38 cellular contexts compared by ENCODE assay signal in the genomic region with DNA sequence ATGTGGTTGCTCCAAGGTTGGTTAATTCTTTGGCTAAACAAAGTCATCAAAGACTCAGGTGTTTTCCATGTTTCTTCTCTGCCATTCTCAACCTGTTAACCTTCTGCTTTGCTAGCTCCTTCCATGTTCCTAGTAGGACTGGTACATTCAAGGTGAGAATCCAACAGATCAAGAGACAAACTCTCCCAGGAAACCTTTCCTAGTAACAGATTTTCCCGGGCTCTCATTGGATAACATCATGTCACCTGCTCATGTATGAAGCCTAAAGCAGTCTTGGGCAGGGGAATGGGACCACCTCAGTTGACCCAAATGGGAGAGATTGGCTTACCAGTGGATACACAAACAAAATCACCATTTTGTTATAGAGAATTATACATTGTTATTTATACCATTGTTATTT. TPM values are rescaled to one million over a fixed set of nuclear protein-coding genes. Genes with fewer than 3 reads are reported as not detected.
"Had no signal": no experiment of that assay in that cellular context is flagged by ENCODE, and none has a peak within 500 bp of the region (broad histone marks: within the 10 kb centered on the region; RNA-seq: fewer than 3 reads in every experiment).

No MANE protein-coding gene starts in this region.

- H3K4me3 Mint-ChIP-seq: activated naive CD4-positive, alpha-beta T cell treated with anti-CD3 and anti-CD28 coated beads for 36 hours; activated naive CD4-positive, alpha-beta T cell treated with anti-CD3 and anti-CD28 coated beads, Interleukin-2, amount 10 ng/mL, durations not matched to agents 7 days and 5 days; activated naive CD4-positive, alpha-beta T cell treated with anti-CD3 and anti-CD28 coated beads, Interleukin-2, amount 50 U/mL, for 24 hours; activated naive CD8-positive, alpha-beta T cell; activated naive CD8-positive, alpha-beta T cell treated with anti-CD3 and anti-CD28 coated beads for 36 hours; activated naive CD8-positive, alpha-beta T cell treated with anti-CD3 and anti-CD28 coated beads, Interleukin-2, amount 10 ng/mL, durations not matched to agents 7 days and 5 days; activated naive CD8-positive, alpha-beta T cell treated with anti-CD3 and anti-CD28 coated beads, Interleukin-2, amount 50 U/mL, for 24 hours; activated T-cell treated with anti-CD3 and anti-CD28 coated beads, Interleukin-2, amount 50 U/mL, for 24 hours; activated T-cell treated with anti-CD3 and anti-CD28 coated beads, Interleukin-2, amount 50 U/mL, for 4 hours; activated T-cell treated with anti-CD3 and anti-CD28 coated beads, Interleukin-2, amount 50 U/mL, for 72 hours; activated T-helper 1 cell treated with anti-CD3 and anti-CD28 coated beads, Interleukin-12 subunit alpha, Interleukin-12 subunit beta, Interleukin-2, Interleukin-4 antibody, amounts not matched to agents 30 ng/mL and 10 ng/mL and 1 ng/mL, durations not matched to agents 14 hours and 24 hours and 36 hours; activated T-helper 17 cell treated with anti-CD3 and anti-CD28 coated beads, Interleukin-2, amount 50 U/mL, for 72 hours; central memory CD8-positive, alpha-beta T cell had no signal

- H3K36me3 ChIP-seq: adrenal gland, ascending aorta, brain microvascular endothelial cell, breast epithelium had no signal

- H3K27ac Mint-ChIP-seq: activated naive CD4-positive, alpha-beta T cell treated with anti-CD3 and anti-CD28 coated beads for 36 hours; activated naive CD4-positive, alpha-beta T cell treated with anti-CD3 and anti-CD28 coated beads, Interleukin-2, amount 10 ng/mL, durations not matched to agents 7 days and 5 days; activated naive CD4-positive, alpha-beta T cell treated with anti-CD3 and anti-CD28 coated beads, Interleukin-2, amount 50 U/mL, for 24 hours; activated naive CD4-positive, alpha-beta T cell treated with anti-CD3 and anti-CD28 coated beads, Interleukin-2, amount 50 U/mL, for 72 hours; activated naive CD8-positive, alpha-beta T cell; activated naive CD8-positive, alpha-beta T cell treated with anti-CD3 and anti-CD28 coated beads for 36 hours; activated naive CD8-positive, alpha-beta T cell treated with anti-CD3 and anti-CD28 coated beads, Interleukin-2, amount 10 ng/mL, durations not matched to agents 7 days and 5 days; activated naive CD8-positive, alpha-beta T cell treated with anti-CD3 and anti-CD28 coated beads, Interleukin-2, amount 50 U/mL, for 24 hours; activated T-cell treated with anti-CD3 and anti-CD28 coated beads, Interleukin-2, amount 50 U/mL, for 24 hours; activated T-cell treated with anti-CD3 and anti-CD28 coated beads, Interleukin-2, amount 50 U/mL, for 72 hours; activated T-helper 1 cell treated with anti-CD3 and anti-CD28 coated beads, Interleukin-12 subunit alpha, Interleukin-12 subunit beta, Interleukin-2, Interleukin-4 antibody, amounts not matched to agents 30 ng/mL and 10 ng/mL and 1 ng/mL, durations not matched to agents 14 hours and 24 hours and 36 hours; activated T-helper 17 cell treated with anti-CD3 and anti-CD28 coated beads, Interleukin-2, amount 50 U/mL, for 72 hours; activated T-helper 2 cell treated with anti-CD3 and anti-CD28 coated beads, Interferon-gamma antibody, Interleukin-2, Interleukin-4, amounts not matched to agents 10 μg/mL and 5 μg/mL and 100 μg/mL, durations not matched to agents 14 hours and 24 hours and 36 hours had no signal

- H3K27me3 ChIP-seq: adrenal gland, ascending aorta, body of pancreas, brain microvascular endothelial cell, breast epithelium, cardiac muscle cell had no signal

- H3K36me3 Mint-ChIP-seq: activated naive CD4-positive, alpha-beta T cell treated with anti-CD3 and anti-CD28 coated beads, Interleukin-2, amount 10 ng/mL, durations not matched to agents 7 days and 5 days; activated naive CD4-positive, alpha-beta T cell treated with anti-CD3 and anti-CD28 coated beads, Interleukin-2, amount 50 U/mL, for 24 hours; activated naive CD4-positive, alpha-beta T cell treated with anti-CD3 and anti-CD28 coated beads, Interleukin-2, amount 50 U/mL, for 72 hours; activated naive CD8-positive, alpha-beta T cell; activated naive CD8-positive, alpha-beta T cell treated with anti-CD3 and anti-CD28 coated beads for 36 hours; activated naive CD8-positive, alpha-beta T cell treated with anti-CD3 and anti-CD28 coated beads, Interleukin-2, amount 10 ng/mL, durations not matched to agents 7 days and 5 days had no signal

- H3K4me1 ChIP-seq: adrenal gland, breast epithelium had no signal

- H3K9me3 Mint-ChIP-seq: activated naive CD4-positive, alpha-beta T cell treated with anti-CD3 and anti-CD28 coated beads, Interleukin-2, amount 10 ng/mL, durations not matched to agents 7 days and 5 days; activated naive CD4-positive, alpha-beta T cell treated with anti-CD3 and anti-CD28 coated beads, Interleukin-2, amount 50 U/mL, for 24 hours; activated naive CD8-positive, alpha-beta T cell treated with anti-CD3 and anti-CD28 coated beads for 36 hours; activated naive CD8-positive, alpha-beta T cell treated with anti-CD3 and anti-CD28 coated beads, Interleukin-2, amount 50 U/mL, for 24 hours; activated T-cell treated with anti-CD3 and anti-CD28 coated beads, Interleukin-2, amount 50 U/mL, for 24 hours; activated T-cell treated with anti-CD3 and anti-CD28 coated beads, Interleukin-2, amount 50 U/mL, for 4 hours; activated T-cell treated with anti-CD3 and anti-CD28 coated beads, Interleukin-2, amount 50 U/mL, for 72 hours; activated T-helper 1 cell treated with anti-CD3 and anti-CD28 coated beads, Interleukin-12 subunit alpha, Interleukin-12 subunit beta, Interleukin-2, Interleukin-4 antibody, amounts not matched to agents 30 ng/mL and 10 ng/mL and 1 ng/mL, durations not matched to agents 14 hours and 24 hours and 36 hours; activated T-helper 17 cell treated with anti-CD3 and anti-CD28 coated beads, Interleukin-2, amount 50 U/mL, for 72 hours; activated T-helper 2 cell treated with anti-CD3 and anti-CD28 coated beads, Interferon-gamma antibody, Interleukin-2, Interleukin-4, amounts not matched to agents 10 μg/mL and 5 μg/mL and 100 μg/mL, durations not matched to agents 14 hours and 24 hours and 36 hours; brain; central memory CD8-positive, alpha-beta T cell had no signal

- H3K27me3 Mint-ChIP-seq: activated naive CD4-positive, alpha-beta T cell treated with anti-CD3 and anti-CD28 coated beads, Interleukin-2, amount 10 ng/mL, durations not matched to agents 7 days and 5 days; activated naive CD4-positive, alpha-beta T cell treated with anti-CD3 and anti-CD28 coated beads, Interleukin-2, amount 50 U/mL, for 24 hours; activated naive CD8-positive, alpha-beta T cell; activated naive CD8-positive, alpha-beta T cell treated with anti-CD3 and anti-CD28 coated beads for 36 hours; activated naive CD8-positive, alpha-beta T cell treated with anti-CD3 and anti-CD28 coated beads, Interleukin-2, amount 10 ng/mL, durations not matched to agents 7 days and 5 days; activated naive CD8-positive, alpha-beta T cell treated with anti-CD3 and anti-CD28 coated beads, Interleukin-2, amount 50 U/mL, for 24 hours; activated T-cell treated with anti-CD3 and anti-CD28 coated beads, Interleukin-2, amount 50 U/mL, for 24 hours; activated T-helper 17 cell treated with anti-CD3 and anti-CD28 coated beads, Interleukin-2, amount 50 U/mL, for 72 hours; brain; central memory CD8-positive, alpha-beta T cell had no signal

- H3K9me3 ChIP-seq: adrenal gland, ascending aorta, body of pancreas, breast epithelium had no signal

- H3K27ac ChIP-seq: adrenal gland, ascending aorta, body of pancreas, brain microvascular endothelial cell, breast epithelium had no signal

- ATAC-seq: activated naive CD4-positive, alpha-beta T cell treated with anti-CD3 and anti-CD28 coated beads, Interleukin-2, amount 50 U/mL, for 72 hours; activated naive CD8-positive, alpha-beta T cell treated with anti-CD3 and anti-CD28 coated beads, Interleukin-2, amount 50 U/mL, for 24 hours; activated T-cell treated with anti-CD3 and anti-CD28 coated beads, Interleukin-2, amount 50 U/mL, for 4 hours; activated T-cell treated with anti-CD3 and anti-CD28 coated beads, Interleukin-2, amount 50 U/mL, for 72 hours; activated T-helper 17 cell treated with anti-CD3 and anti-CD28 coated beads, Interleukin-2, amount 50 U/mL, for 72 hours; body of pancreas had no signal

- H3K4me3 ChIP-seq: adrenal gland, ascending aorta, body of pancreas, breast epithelium, cardiac muscle cell had no signal

- H3K4me1 Mint-ChIP-seq: activated naive CD4-positive, alpha-beta T cell treated with anti-CD3 and anti-CD28 coated beads, Interleukin-2, amount 10 ng/mL, durations not matched to agents 7 days and 5 days; activated naive CD4-positive, alpha-beta T cell treated with anti-CD3 and anti-CD28 coated beads, Interleukin-2, amount 50 U/mL, for 24 hours; activated naive CD8-positive, alpha-beta T cell treated with anti-CD3 and anti-CD28 coated beads for 36 hours; activated naive CD8-positive, alpha-beta T cell treated with anti-CD3 and anti-CD28 coated beads, Interleukin-2, amount 10 ng/mL, durations not matched to agents 7 days and 5 days; activated naive CD8-positive, alpha-beta T cell treated with anti-CD3 and anti-CD28 coated beads, Interleukin-2, amount 50 U/mL, for 24 hours; activated T-helper 17 cell treated with anti-CD3 and anti-CD28 coated beads, Interleukin-2, amount 50 U/mL, for 72 hours; central memory CD8-positive, alpha-beta T cell had no signal

- DNase-seq: activated effector memory CD4-positive, alpha-beta T cell treated with anti-CD3 and anti-CD28 coated beads, Interleukin-2, amount 50 U/mL, for 16 hours; activated effector memory CD4-positive, alpha-beta T cell treated with Interleukin-2 at 50 U/mL for 16 hours; activated gamma-delta T cell; activated gamma-delta T cell treated with Interleukin-2 at 50 U/mL for 16 hours; activated naive CD4-positive, alpha-beta T cell; activated naive CD4-positive, alpha-beta T cell treated with anti-CD3 and anti-CD28 coated beads for 36 hours; activated naive CD4-positive, alpha-beta T cell treated with anti-CD3 and anti-CD28 coated beads, Interleukin-2, amount 10 ng/mL, durations not matched to agents 7 days and 5 days; activated naive CD4-positive, alpha-beta T cell treated with anti-CD3 and anti-CD28 coated beads, Interleukin-2, amount 50 U/mL, for 16 hours; activated naive CD4-positive, alpha-beta T cell treated with Interleukin-2 at 50 U/mL for 16 hours; activated naive CD8-positive, alpha-beta T cell treated with anti-CD3 and anti-CD28 coated beads for 36 hours; activated naive CD8-positive, alpha-beta T cell treated with anti-CD3 and anti-CD28 coated beads, Interleukin-2, amount 10 ng/mL, durations not matched to agents 7 days and 5 days; activated naive CD8-positive, alpha-beta T cell treated with anti-CD3 and anti-CD28 coated beads, Interleukin-2, amount 50 U/mL, for 24 hours; activated T-cell treated with anti-CD3 and anti-CD28 coated beads, Interleukin-2, amount 50 U/mL, for 1 hour; activated T-cell treated with anti-CD3 and anti-CD28 coated beads, Interleukin-2, amount 50 U/mL, for 24 hours; activated T-cell treated with anti-CD3 and anti-CD28 coated beads, Interleukin-2, amount 50 U/mL, for 4 hours; activated T-cell treated with anti-CD3 and anti-CD28 coated beads, Interleukin-2, amount 50 U/mL, for 48 hours; activated T-cell treated with anti-CD3 and anti-CD28 coated beads, Interleukin-2, amount 50 U/mL, for 72 hours; adrenal gland; amniotic stem cell; amygdala; anterior cingulate cortex; aorta; body of pancreas; brain microvascular endothelial cell; caudate nucleus; central memory CD4-positive, alpha-beta T cell; cerebellar nuclear complex had no signal

RNA-seq across cellular contexts. Expression of gene SEMA6D, which starts 14.9 kb away (rescaled TPM):
- total RNA-seq: activated naive CD4-positive, alpha-beta T cell treated with anti-CD3 and anti-CD28 coated beads for 36 hours; activated naive CD4-positive, alpha-beta T cell treated with anti-CD3 and anti-CD28 coated beads, Interleukin-2, amount 50 U/mL, for 72 hours; activated naive CD8-positive, alpha-beta T cell treated with anti-CD3 and anti-CD28 coated beads for 36 hours; activated naive CD8-positive, alpha-beta T cell treated with anti-CD3 and anti-CD28 coated beads, Interleukin-2, amount 10 ng/mL, durations not matched to agents 7 days and 5 days; activated T-cell treated with anti-CD3 and anti-CD28 coated beads, Interleukin-2, amount 50 U/mL, for 4 hours; activated T-cell treated with anti-CD3 and anti-CD28 coated beads, Interleukin-2, amount 50 U/mL, for 72 hours; activated T-helper 1 cell treated with anti-CD3 and anti-CD28 coated beads, Interleukin-12 subunit alpha, Interleukin-12 subunit beta, Interleukin-2, Interleukin-4 antibody, amounts not matched to agents 30 ng/mL and 10 ng/mL and 1 ng/mL, durations not matched to agents 14 hours and 24 hours and 36 hours; activated T-helper 17 cell treated with anti-CD3 and anti-CD28 coated beads, Interleukin-2, amount 50 U/mL, for 72 hours; activated T-helper 2 cell treated with anti-CD3 and anti-CD28 coated beads, Interferon-gamma antibody, Interleukin-2, Interleukin-4, amounts not matched to agents 10 μg/mL and 5 μg/mL and 100 μg/mL, durations not matched to agents 14 hours and 24 hours and 36 hours had no signal
